16 cellular contexts compared by ENCODE assay signal in genomic region chr4:125550769-125551168, GRCh38.
DNase-seq lines count a peak whose midpoint lies in the region; ATAC-seq lines count a peak whose summit lies in the region.
"Had no signal": no experiment of that assay in that cellular context is flagged by ENCODE, and none has a peak within 500 bp of the region (broad histone marks: within the 10 kb centered on the region; RNA-seq: fewer than 3 reads in every experiment).

No MANE protein-coding gene starts in this region.

- H2AFZ ChIP-seq in neuron (ENCODE audit: low read depth, low read length) = peak overlapping the region; percentile 28
- H2AFZ ChIP-seq: GM23248 had no signal

- H3K4me3 ChIP-seq in neuron (ENCODE audit: low read length) = no peak overlapping the region
- H3K4me3 ChIP-seq: GM23248 had no signal

- ATAC-seq in left lobe of liver = peak; percentile 45
- ATAC-seq in HG03520 (IDR thresholded peaks at IDR 0.05; ENCODE audit: unreplicated experiment) = no peak
- ATAC-seq in HG02970 (IDR thresholded peaks at IDR 0.05; ENCODE audit: low FRiP score, unreplicated experiment) = no peak
- ATAC-seq in GM19023 (IDR thresholded peaks at IDR 0.05; ENCODE audit: unreplicated experiment) = no peak
- ATAC-seq: HCT116 had no signal

- peak; percentile 6 for DNase-seq in HuH-7.5 (ENCODE audit: low spot score)
- no peak for DNase-seq in left lobe of liver (ENCODE audit: low spot score)
- DNase-seq: C1 segment of cervical spinal cord; Calu3; CD4-positive, alpha-beta memory T cell; COR-L47; DMS53; DMS79 treated with DMSO at 0.1 percent for 48 hours; GF-D8; GM23248; H9 had no signal

- H3K27me3 ChIP-seq in neuron (ENCODE audit: insufficient read depth, low read length) = no peaks in the 10 kb centered on the region

- peaks cover 5% of the 10 kb centered on the region for H3K9me3 ChIP-seq in neuron (ENCODE audit: low read length)

- no peaks in the 10 kb centered on the region for H3K4me1 ChIP-seq in neuron (ENCODE audit: insufficient read depth, low read length)

- H3K36me3 ChIP-seq in neuron (ENCODE audit: insufficient read depth, low read length) = no peaks in the 10 kb centered on the region
